9 cellular contexts compared by ENCODE assay signal in the genomic region with DNA sequence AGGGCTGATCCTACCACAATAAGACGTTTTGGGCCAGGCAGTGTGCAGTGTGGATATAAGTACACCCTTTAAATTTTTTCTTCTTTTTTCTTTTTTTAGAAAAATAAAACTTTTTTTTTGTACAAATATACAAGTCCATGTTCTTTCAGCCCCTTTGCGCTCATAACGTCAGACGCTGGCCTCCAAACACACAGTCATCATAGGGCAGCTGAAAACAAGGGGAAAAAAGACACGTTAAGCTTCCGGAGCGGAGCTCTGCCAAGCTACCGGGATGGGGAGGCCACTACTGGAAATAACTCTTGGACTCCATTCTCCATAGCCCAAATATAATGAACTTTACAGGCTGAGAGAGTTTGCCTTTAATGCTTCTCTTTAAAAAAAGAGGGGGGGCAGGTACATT. TPM values are rescaled to one million over a fixed set of nuclear protein-coding genes. Genes with fewer than 3 reads are reported as not detected.
DNase-seq lines count a peak whose midpoint lies in the region; ATAC-seq and TF ChIP-seq lines count a peak whose summit lies in the region.
"Had no signal": no experiment of that assay in that cellular context is flagged by ENCODE, and none has a peak within 500 bp of the region (broad histone marks: within the 10 kb centered on the region; RNA-seq: fewer than 3 reads in every experiment).

No MANE protein-coding gene starts in this region.

- no peak overlapping the region for H2BK120ac ChIP-seq in neuronal stem cell (ENCODE audit: low read depth, low read length)

- H3K27me3 ChIP-seq in RWPE2 (ENCODE audit: insufficient read depth, poor library complexity, severe bottlenecking), result no peaks in the 10 kb centered on the region
- no peaks in the 10 kb centered on the region for H3K27me3 ChIP-seq in neuronal stem cell (ENCODE audit: control insufficient read depth in 3 of 3, insufficient read depth in 3 of 3, low read depth in 1 of 3, low read length in 3 of 3)

- no peak overlapping the region for H3K4me2 ChIP-seq in neuronal stem cell (ENCODE audit: insufficient read depth, low read length, poor library complexity, severe bottlenecking)

- H3K14ac ChIP-seq in neuronal stem cell (ENCODE audit: low read length), result no peak overlapping the region

- no peak overlapping the region for H3K18ac ChIP-seq in neuronal stem cell (ENCODE audit: low read length)

- DNase-seq in AG09309 (ENCODE audit: low read depth) (no peak), RWPE2 (ENCODE audit: low spot score) (no peak), endothelial cell (ENCODE audit: low spot score) (no peak), natural killer cell (no peak), globus pallidus (ENCODE audit: low spot score) (no peak), neuronal stem cell (ENCODE audit: low spot score) (no peak)

- H3K4me3 ChIP-seq in AG09309 (ENCODE audit: control insufficient read depth, low read depth, low read length) (peak overlapping the region; percentile 48), RWPE2 (ENCODE audit: severe bottlenecking) (no peak overlapping the region), neuronal stem cell (ENCODE audit: low read length in 2 of 2) (no peak overlapping the region)

- H3K23ac ChIP-seq in neuronal stem cell (ENCODE audit: low read depth, low read length, poor library complexity), result no peak overlapping the region

- H3K79me1 ChIP-seq in neuronal stem cell (ENCODE audit: low read depth, low read length), result peaks cover 2% of the 10 kb centered on the region

- intact Hi-C loops in natural killer cell (cut with micrococcal nuclease), result loop anchor here (2.0 to 5.0 kb wide), 6 partner anchors 15 to 545 kb away; a partner anchor contains a TSS

- no peak for TF ChIP-seq CTCF in AG09309 (IDR thresholded peaks at IDR 0.05; ENCODE audit: control insufficient read depth, insufficient read depth, low read depth, low read length, missing control alignments)
- no peak for TF ChIP-seq CTCF in RWPE2 (IDR thresholded peaks at IDR 0.05; ENCODE audit: poor library complexity, severe bottlenecking)
- TF ChIP-seq CTCF in endothelial cell (IDR thresholded peaks at IDR 0.05; ENCODE audit: unreplicated experiment), result no peak
- no peak for TF ChIP-seq CTCF in natural killer cell (IDR thresholded peaks at IDR 0.05)

- H3K4me3 Mint-ChIP-seq in endothelial cell (ENCODE audit: unreplicated experiment) (peak overlapping the region; percentile 90), natural killer cell (peak overlapping the region; percentile 89)

- H4K8ac ChIP-seq in neuronal stem cell (ENCODE audit: low read depth, low read length), result no peak overlapping the region

- H2AK5ac ChIP-seq in neuronal stem cell (ENCODE audit: low read depth, low read length), result no peak overlapping the region

- no peak overlapping the region for H2AFZ ChIP-seq in neuronal stem cell (ENCODE audit: low read length)

- H3K27ac Mint-ChIP-seq in endothelial cell (ENCODE audit: unreplicated experiment) (no peak overlapping the region), natural killer cell (peak overlapping the region; percentile 98)

- H3K27me3 Mint-ChIP-seq in endothelial cell (ENCODE audit: unreplicated experiment) (peaks cover 5% of the 10 kb centered on the region), natural killer cell (ENCODE audit: low read depth in 2 of 2) (no peaks in the 10 kb centered on the region)

- H3K4me1 Mint-ChIP-seq in endothelial cell (ENCODE audit: unreplicated experiment) (peaks cover 59% of the 10 kb centered on the region), natural killer cell (peaks cover 69 to 78% of the 10 kb centered on the region in 2 donors)

- no peaks in the 10 kb centered on the region for H3K9me3 Mint-ChIP-seq in endothelial cell (ENCODE audit: unreplicated experiment)
- no peaks in the 10 kb centered on the region for H3K9me3 Mint-ChIP-seq in natural killer cell

- no peak overlapping the region for H4K91ac ChIP-seq in neuronal stem cell (ENCODE audit: low read depth, low read length, poor library complexity)

- H2BK12ac ChIP-seq in neuronal stem cell (ENCODE audit: low read length), result no peak overlapping the region

- H2BK5ac ChIP-seq in neuronal stem cell (ENCODE audit: low read length), result no peak overlapping the region

- H3K36me3 Mint-ChIP-seq in endothelial cell (ENCODE audit: low read depth, unreplicated experiment) (peaks cover 23% of the 10 kb centered on the region), natural killer cell (peaks cover 32% of the 10 kb centered on the region)

- H3K4me1 ChIP-seq in RWPE2 (ENCODE audit: insufficient read depth, poor library complexity, severe bottlenecking) (peaks cover 52% of the 10 kb centered on the region), neuronal stem cell (ENCODE audit: control insufficient read depth in 2 of 2, insufficient read depth in 1 of 2, low read depth in 1 of 2, low read length in 2 of 2) (peaks cover 12 to 17% of the 10 kb centered on the region in 2 donors)

- H3K36me3 ChIP-seq in RWPE2 (ENCODE audit: low read depth) (peaks cover 38% of the 10 kb centered on the region), neuronal stem cell (replicated peaks in 1 of 2; ENCODE audit: control insufficient read depth in 2 of 2, insufficient read depth in 2 of 2, low read length in 2 of 2) (peaks cover 19 to 38% of the 10 kb centered on the region in 2 donors)

- H3K9me3 ChIP-seq in RWPE2 (ENCODE audit: severe bottlenecking) (no peaks in the 10 kb centered on the region), neuronal stem cell (replicated peaks in 1 of 2; ENCODE audit: control insufficient read depth in 2 of 2, insufficient read depth in 1 of 2, low read depth in 1 of 2, low read length in 2 of 2) (no peaks in the 10 kb centered on the region)

- H3K27ac ChIP-seq in RWPE2 (ENCODE audit: poor library complexity, severe bottlenecking) (peak overlapping the region; percentile 93), neuronal stem cell (replicated peaks; ENCODE audit: low read length) (no peak overlapping the region)
- H3K27ac ChIP-seq: HL-60 had no signal

- no peak overlapping the region for H3K4ac ChIP-seq in neuronal stem cell (ENCODE audit: low read length)

- ATAC-seq in RWPE2 (ENCODE audit: low read depth) (no peak), natural killer cell (no peak), GM18517 (IDR thresholded peaks at IDR 0.05; ENCODE audit: unreplicated experiment) (no peak), HG02571 (IDR thresholded peaks at IDR 0.05; ENCODE audit: unreplicated experiment) (no peak)

- no peak overlapping the region for H2BK15ac ChIP-seq in neuronal stem cell (ENCODE audit: low read length)

- WGBS in neuronal stem cell (ENCODE audit: extremely low coverage in 2 of 2, insufficient read length in 2 of 2, insufficient replicate concordance in 1 of 2), 2 donors, result no CpG with 5 or more reads among the region's 8 CpGs

- no peak overlapping the region for H3K9ac ChIP-seq in neuronal stem cell (ENCODE audit: low read depth, low read length, poor library complexity)

RNA-seq across cellular contexts. Expression of a gene that starts 2.7 kb away (rescaled TPM):
- 41.9 TPM for total RNA-seq in endothelial cell (ENCODE audit: unreplicated experiment)
- total RNA-seq in natural killer cell, result 1,000 to 10,000 TPM; 2,039 to 3,339 (median 2,499) TPM
- 18.9 TPM for polyA plus RNA-seq in neuronal stem cell (2013, experiment 1 of 2)
- 19.1 TPM for polyA plus RNA-seq in neuronal stem cell (2013, experiment 2 of 2)

Comparison
In these comparisons a context has a peak if more than half of its experiments do, and no peak if none do; other contexts are left out.
1. RNA of a gene that starts 2.7 kb away (total RNA-seq): 2,039 to 3,339 TPM in natural killer cell; 41.9 TPM in endothelial cell (single experiment); every median in the first group is over 10 times any median in the second.